25 cellular contexts compared by ENCODE assay signal in genomic region chr18:64099244-64099643, GRCh38. TPM values are rescaled to one million over a fixed set of nuclear protein-coding genes. Genes with fewer than 3 reads are reported as not detected.
DNase-seq lines count a peak whose midpoint lies in the region; ATAC-seq, FAIRE-seq and TF ChIP-seq lines count a peak whose summit lies in the region.
"Had no signal": no experiment of that assay in that cellular context is flagged by ENCODE, and none has a peak within 500 bp of the region (broad histone marks: within the 10 kb centered on the region; RNA-seq: fewer than 3 reads in every experiment).

No MANE protein-coding gene starts in this region.

- WGBS in pancreas, 2 donors = 74 to 82% methylated on average over 3 of the region's 3 CpGs

- H3K4me2 ChIP-seq in BLaER1 treated with 17β-estradiol and CSF1 and Interleukin-3, amounts not matched to agents 10 nM and 100 nM = peak overlapping the region in 10 of 11 experiments; percentile 52 to 76 (median 72); a peak in 18 of 22 replicates

- H3K27me3 ChIP-seq in BLaER1 treated with 17β-estradiol and CSF1 and Interleukin-3, amounts not matched to agents 10 nM and 100 nM = no peaks in the 10 kb centered on the region
- H3K27me3 ChIP-seq in pancreas = no peaks in the 10 kb centered on the region
- no peaks in the 10 kb centered on the region for H3K27me3 ChIP-seq in effector memory CD4-positive, alpha-beta T cell (replicated peaks; ENCODE audit: control insufficient read depth, insufficient read depth, low read length, poor library complexity, severe bottlenecking)
- H3K27me3 ChIP-seq: upper lobe of left lung had no signal

- H3K4me1 ChIP-seq in BLaER1 treated with 17β-estradiol and CSF1 and Interleukin-3, amounts not matched to agents 10 nM and 100 nM = peaks cover 19 to 53% (median 42%) of the 10 kb centered on the region in 10 experiments
- H3K4me1 ChIP-seq in pancreas = no peaks in the 10 kb centered on the region
- H3K4me1 ChIP-seq in effector memory CD4-positive, alpha-beta T cell (ENCODE audit: control insufficient read depth, insufficient read depth, low read length, poor library complexity, severe bottlenecking) = no peaks in the 10 kb centered on the region
- H3K4me1 ChIP-seq: left ventricle myocardium inferior, upper lobe of left lung had no signal

- DNase-seq in pancreas = no peak
- DNase-seq in NCI-H2081 treated with DMSO at 0.1 percent for 48 hours (lab: John Stamatoyannopoulos, UW) = no peak
- no peak for DNase-seq in effector memory CD4-positive, alpha-beta T cell
- DNase-seq: 8988T; activated naive CD8-positive, alpha-beta T cell treated with anti-CD3 and anti-CD28 coated beads, Interleukin-2, amount 50 U/mL, for 24 hours; dermis blood vessel endothelial cell; left ventricle myocardium inferior; NCI-H2029 treated with DMSO at 0.1 percent for 48 hours; NCI-H524 treated with DMSO at 0.1 percent for 48 hours; nucleus accumbens; right cardiac atrium; stimulated activated naive CD8-positive, alpha-beta T cell treated with anti-CD3 and anti-CD28 coated beads, Interleukin-15, Interleukin-2, amounts not matched to agents 100 U/mL and 50 U/mL, for 24 hours; upper lobe of left lung had no signal

- intact Hi-C loops in pancreas (cut with DNase I) = no loop called here

- peak overlapping the region in 6 of 11 experiments; percentile 45 to 90 (median 84); a peak in 12 of 22 replicates for H3K27ac ChIP-seq in BLaER1 treated with 17β-estradiol and CSF1 and Interleukin-3, amounts not matched to agents 10 nM and 100 nM
- no peak overlapping the region for H3K27ac ChIP-seq in pancreas
- no peak overlapping the region for H3K27ac ChIP-seq in effector memory CD4-positive, alpha-beta T cell (ENCODE audit: insufficient read depth, low read length, poor library complexity, severe bottlenecking)
- H3K27ac ChIP-seq: left ventricle myocardium inferior, upper lobe of left lung had no signal

- peak overlapping the region in 4 of 11 experiments; percentile 60 to 72 (median 68); a peak in 8 of 22 replicates for H3K9ac ChIP-seq in BLaER1 treated with 17β-estradiol and CSF1 and Interleukin-3, amounts not matched to agents 10 nM and 100 nM

- FAIRE-seq in pancreas (lab: Jason Lieb, UNC) = no peak
- FAIRE-seq: bronchial epithelial cell had no signal

- ATAC-seq in GM19395 (IDR thresholded peaks at IDR 0.05; ENCODE audit: unreplicated experiment) = peak; percentile 61
- ATAC-seq in HG02610 (IDR thresholded peaks at IDR 0.05; ENCODE audit: unreplicated experiment) = peak; percentile 43
- peak; percentile 52 for ATAC-seq in HG03442 (IDR thresholded peaks at IDR 0.05; ENCODE audit: unreplicated experiment)
- ATAC-seq in GM19328 (IDR thresholded peaks at IDR 0.05; ENCODE audit: unreplicated experiment) = no peak
- ATAC-seq in pancreas = no peak
- ATAC-seq: activated CD4-positive, CD25-positive, alpha-beta regulatory T cell treated with anti-CD3 and anti-CD28 coated beads, Interleukin-2, amount 50 U/mL, for 24 hours; activated naive CD8-positive, alpha-beta T cell treated with anti-CD3 and anti-CD28 coated beads, Interleukin-2, amount 50 U/mL, for 24 hours; activated T-helper 17 cell treated with anti-CD3 and anti-CD28 coated beads, Interleukin-2, amount 50 U/mL, for 72 hours; right cardiac atrium; stimulated activated naive CD8-positive, alpha-beta T cell treated with anti-CD3 and anti-CD28 coated beads, Interleukin-15, Interleukin-2, amounts not matched to agents 100 U/mL and 50 U/mL, for 24 hours had no signal

- TF ChIP-seq CTCF in pancreas (IDR thresholded peaks at IDR 0.05) = no peak

- no peaks in the 10 kb centered on the region for H4K20me1 ChIP-seq in BLaER1 treated with 17β-estradiol and CSF1 and Interleukin-3, amounts not matched to agents 10 nM and 100 nM

- no peaks in the 10 kb centered on the region for H3K36me3 ChIP-seq in BLaER1 treated with 17β-estradiol and CSF1 and Interleukin-3, amounts not matched to agents 10 nM and 100 nM
- H3K36me3 ChIP-seq in pancreas = no peaks in the 10 kb centered on the region
- H3K36me3 ChIP-seq in effector memory CD4-positive, alpha-beta T cell (ENCODE audit: control insufficient read depth, insufficient read depth, low read length) = no peaks in the 10 kb centered on the region
- H3K36me3 ChIP-seq: left ventricle myocardium inferior, upper lobe of left lung had no signal

- no peaks in the 10 kb centered on the region; a peak in 1 of 22 replicates for H3K9me3 ChIP-seq in BLaER1 treated with 17β-estradiol and CSF1 and Interleukin-3, amounts not matched to agents 10 nM and 100 nM (replicated peaks in 1 of 11)
- no peaks in the 10 kb centered on the region for H3K9me3 ChIP-seq in pancreas
- no peaks in the 10 kb centered on the region for H3K9me3 ChIP-seq in effector memory CD4-positive, alpha-beta T cell (ENCODE audit: control insufficient read depth, low read length)
- H3K9me3 ChIP-seq: left ventricle myocardium inferior, upper lobe of left lung had no signal

- H3K4me3 ChIP-seq in BLaER1 treated with 17β-estradiol and CSF1 and Interleukin-3, amounts not matched to agents 10 nM and 100 nM = no peak overlapping the region
- no peak overlapping the region for H3K4me3 ChIP-seq in pancreas
- no peak overlapping the region for H3K4me3 ChIP-seq in effector memory CD4-positive, alpha-beta T cell (ENCODE audit: insufficient read depth, low read depth, low read length, poor library complexity, severe bottlenecking)
- H3K4me3 ChIP-seq: left ventricle myocardium inferior, upper lobe of left lung had no signal

RNA-seq across cellular contexts. Expression of gene LINC00305, which starts 49.6 kb away (rescaled TPM):
- total RNA-seq in pancreas = not detected
- under 1 TPM; 0.09 to 0.23 TPM for polyA plus RNA-seq in pancreas
- total RNA-seq: activated T-helper 17 cell treated with anti-CD3 and anti-CD28 coated beads, Interleukin-2, amount 50 U/mL, for 72 hours; bronchial epithelial cell; dermis blood vessel endothelial cell; epithelial cell of proximal tubule; left ventricle myocardium inferior; mucosa of gallbladder; right cardiac atrium; SK-MEL-5; upper lobe of left lung had no signal
- polyA plus RNA-seq: BJ, right cardiac atrium had no signal

Comparison
In these comparisons a context has a peak if more than half of its experiments do, and no peak if none do; other contexts are left out.
1. H3K27ac ChIP-seq: peak in BLaER1 treated with 17β-estradiol and CSF1 and Interleukin-3, amounts not matched to agents 10 nM and 100 nM (6 of 11); none in pancreas (0 of 4) and effector memory CD4-positive, alpha-beta T cell (single experiment).
2. ATAC-seq: peak in GM19395 (single experiment), HG02610 (single experiment) and HG03442 (single experiment); none in GM19328 (single experiment) and pancreas (0 of 4).